ENCODE assay signal across 8 cellular contexts in genomic region chr22:41380993-41381328, GRCh38. TPM values are rescaled to one million over a fixed set of nuclear protein-coding genes. Genes with fewer than 3 reads are reported as not detected.
DNase-seq lines count a peak whose midpoint lies in the region; ATAC-seq and TF ChIP-seq lines count a peak whose summit lies in the region.

No MANE protein-coding gene starts in this region.

- H2AFZ ChIP-seq in OCI-LY3 (ENCODE audit: low read depth, low read length): peak overlapping the region; percentile 85

- peak in 1 of 2 donors; percentile 74 for TF ChIP-seq POLR2A in vagina (IDR thresholded peaks at IDR 0.05)

- H3K36me3 ChIP-seq in OCI-LY3 (replicated peaks; ENCODE audit: low read depth, low read length): no peaks in the 10 kb centered on the region
- H3K36me3 ChIP-seq in duodenal mucosa (ENCODE audit: control insufficient read depth in 1 of 2, insufficient read depth in 2 of 2, low read length in 2 of 2): no peaks in the 10 kb centered on the region
- no peaks in the 10 kb centered on the region for H3K36me3 ChIP-seq in mucosa of descending colon (ENCODE audit: low read depth)
- no peaks in the 10 kb centered on the region for H3K36me3 ChIP-seq in vagina

- ATAC-seq in Right ventricle myocardium inferior (peak; percentile 75), HG02870 (IDR thresholded peaks at IDR 0.05; ENCODE audit: unreplicated experiment) (peak; percentile 3), mucosa of descending colon (peak; percentile 50)

- H3K9me3 ChIP-seq in OCI-LY3 (ENCODE audit: insufficient read depth, low read length): no peaks in the 10 kb centered on the region
- no peaks in the 10 kb centered on the region for H3K9me3 ChIP-seq in duodenal mucosa (ENCODE audit: control insufficient read depth in 1 of 2, low read length in 2 of 2)
- no peaks in the 10 kb centered on the region for H3K9me3 ChIP-seq in mucosa of descending colon
- no peaks in the 10 kb centered on the region for H3K9me3 ChIP-seq in vagina

- H3K4me1 ChIP-seq in OCI-LY3 (ENCODE audit: low read length) (peaks cover 19% of the 10 kb centered on the region), duodenal mucosa (ENCODE audit: control insufficient read depth in 1 of 2, insufficient read depth in 2 of 2, low read length in 2 of 2) (peaks cover 23 to 30% of the 10 kb centered on the region in 2 donors), mucosa of descending colon (ENCODE audit: low read depth) (peaks cover 25% of the 10 kb centered on the region), vagina (peaks cover 34% of the 10 kb centered on the region)

- peak overlapping the region; percentile 35; the same call in 1 of the 2 replicates for H3K27ac ChIP-seq in OCI-LY3 (ENCODE audit: low read length)
- peak overlapping the region; percentile 96 for H3K27ac ChIP-seq in duodenal mucosa (ENCODE audit: low read depth, low read length)
- peak overlapping the region; percentile 98 for H3K27ac ChIP-seq in vagina

- DNase-seq in Right ventricle myocardium inferior (ENCODE audit: missing footprints) (peak; percentile 90), cardiac septum (ENCODE audit: low spot score) (no peak), mucosa of descending colon (peak in 1 of 3 donors; percentile 71), vagina (ENCODE audit: extremely low spot score in 2 of 2) (peak in 1 of 2 donors; percentile 97), MV-4-11 (lab: John Stamatoyannopoulos, UW) (no peak)

- peak overlapping the region; percentile 86 for H3K4me2 ChIP-seq in OCI-LY3 (ENCODE audit: low read length)

- H3K79me2 ChIP-seq in OCI-LY3 (ENCODE audit: low read length): peaks cover 11% of the 10 kb centered on the region; the same call in 1 of the 2 replicates

- H4K20me1 ChIP-seq in OCI-LY3 (ENCODE audit: insufficient read depth, low read length): no peaks in the 10 kb centered on the region

- H3K9ac ChIP-seq in OCI-LY3 (ENCODE audit: low read length) (peak overlapping the region; percentile 60), duodenal mucosa (ENCODE audit: low read depth in 1 of 2, low read length in 2 of 2) (peak overlapping the region; percentile 64 to 91)

- H3K4me3 ChIP-seq in OCI-LY3 (ENCODE audit: low read length): peak overlapping the region; percentile 79
- H3K4me3 ChIP-seq in duodenal mucosa (ENCODE audit: low read depth in 1 of 2, low read length in 2 of 2): peak overlapping the region; percentile 44 to 80
- H3K4me3 ChIP-seq in mucosa of descending colon: no peak overlapping the region
- H3K4me3 ChIP-seq in vagina: peak overlapping the region; percentile 78 to 94

- intact Hi-C loops in Right ventricle myocardium inferior (cut with DNase I): loop anchor here (1.0 to 5.0 kb wide), 2 partner anchors 14 to 94 kb away; partner anchors contain the start of gene RANGAP1
- intact Hi-C loops in cardiac septum (cut with DNase I): loop anchor here (1.0 to 5.0 kb wide), 2 partner anchors 67 to 94 kb away; partner anchors contain the start of gene RANGAP1
- intact Hi-C loops in mucosa of descending colon (cut with DNase I, micrococcal nuclease): no loop called here
- intact Hi-C loops in vagina (cut with DNase I): no loop called here

- no peaks in the 10 kb centered on the region for H3K27me3 ChIP-seq in OCI-LY3 (ENCODE audit: low read depth, low read length)
- no peaks in the 10 kb centered on the region for H3K27me3 ChIP-seq in duodenal mucosa (ENCODE audit: control insufficient read depth in 1 of 2, insufficient read depth in 2 of 2, low read length in 2 of 2)
- no peaks in the 10 kb centered on the region for H3K27me3 ChIP-seq in vagina

- TF ChIP-seq CTCF in OCI-LY3 (IDR thresholded peaks at IDR 0.05; ENCODE audit: low read depth, low read length): no peak
- no peak for TF ChIP-seq CTCF in mucosa of descending colon (IDR thresholded peaks at IDR 0.05)
- no peak for TF ChIP-seq CTCF in vagina (IDR thresholded peaks at IDR 0.05)

RNA-seq across cellular contexts. Expression of gene TEF, which starts 0.8 kb away (rescaled TPM):
- total RNA-seq in Right ventricle myocardium inferior (23.5 TPM), cardiac septum (14.0 TPM), mucosa of descending colon (10 to 100 TPM; 17.6 to 29.3 (median 28.6) TPM), vagina (12.0 TPM)

Comparison
In these comparisons a context has a peak if more than half of its experiments do, and no peak if none do; other contexts are left out.
1. ATAC-seq: peak in every context shown above with its lines; median percentile 75 in Right ventricle myocardium inferior; 50 in mucosa of descending colon; 3 in HG02870.
2. H3K27ac ChIP-seq: peak in every context shown above with its lines; median percentile 98 in vagina; 96 in duodenal mucosa; 35 in OCI-LY3.
3. intact Hi-C loops: an anchor here in Right ventricle myocardium inferior (1.0 to 5.0 kb wide) and cardiac septum (1.0 to 5.0 kb wide); none called in mucosa of descending colon and vagina.